Comparison of ENCODE assay signal across 7 cellular contexts in the genomic region with DNA sequence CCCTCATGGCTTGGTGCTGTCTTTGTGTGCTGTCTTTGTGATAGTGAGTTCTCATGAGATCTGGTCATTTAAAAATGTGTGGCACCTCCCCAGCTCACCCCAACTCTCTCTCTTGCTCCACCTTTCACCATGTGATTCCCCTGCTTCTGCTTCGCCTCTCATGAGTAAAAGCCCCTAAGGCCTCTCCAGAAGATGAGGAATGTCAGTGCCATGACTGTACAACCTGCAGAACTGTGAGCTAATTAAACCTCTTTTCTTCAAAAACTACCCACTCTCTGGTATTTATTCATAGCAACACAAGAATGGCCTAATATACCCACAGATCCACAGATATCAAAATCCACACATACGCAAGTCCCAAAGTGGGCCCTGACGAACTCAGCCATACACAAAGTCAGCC.
"Had no signal": no experiment of that assay in that cellular context is flagged by ENCODE, and none has a peak within 500 bp of the region (broad histone marks: within the 10 kb centered on the region; RNA-seq: fewer than 3 reads in every experiment).

No MANE protein-coding gene starts in this region.

- H3K27ac Mint-ChIP-seq: GM23338, H9 had no signal

- FAIRE-seq: H1, H54, HTR-8/SVneo had no signal

- H3K4me1 Mint-ChIP-seq: GM23338, H9 had no signal

- ATAC-seq: GM23338 had no signal

- DNase-seq: H9, HCEC 1CT, IMR-90 had no signal

- H3K4me3 Mint-ChIP-seq: GM23338, H9 had no signal

- H3K4me3 ChIP-seq: GM23338 had no signal
